In the genomic region with DNA sequence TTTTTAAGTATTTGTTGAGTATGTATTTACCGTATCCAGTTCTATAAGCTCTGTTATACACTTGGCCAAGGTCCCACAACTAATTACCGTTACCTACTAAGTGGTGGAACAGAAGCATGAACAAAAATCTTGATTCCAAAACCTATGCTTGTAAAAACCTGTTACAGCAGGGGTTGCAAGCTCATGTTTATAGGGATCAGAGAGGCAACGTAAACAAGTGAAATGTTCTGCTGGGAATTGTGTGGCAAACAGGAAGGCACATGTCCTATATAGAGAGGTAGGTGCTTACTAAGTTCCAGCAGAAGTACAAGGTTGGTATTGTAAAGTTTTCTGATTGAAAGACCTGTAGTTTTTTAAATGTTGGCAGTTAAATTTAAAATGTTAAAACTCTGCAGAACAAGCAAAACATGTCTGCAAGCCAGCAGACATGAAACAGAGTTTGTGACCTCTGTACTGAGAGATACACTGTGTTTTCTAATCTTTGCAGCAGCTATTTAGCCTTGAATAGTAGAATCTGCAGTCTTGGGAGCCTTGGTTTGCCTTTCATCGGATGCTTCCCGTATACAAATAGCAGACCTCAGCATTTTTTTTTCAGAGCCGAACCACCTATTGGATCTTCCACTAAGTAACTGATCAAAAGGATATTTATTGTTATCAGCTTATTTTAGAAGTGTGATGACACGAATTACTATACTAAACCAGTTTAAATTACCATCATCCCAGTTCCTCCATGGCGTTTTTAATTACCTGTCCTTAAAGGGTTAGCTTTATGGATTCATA, we compare ENCODE assay signal across 1 cellular context.
TF ChIP-seq lines count a peak whose summit lies in the region.

No MANE protein-coding gene starts in this region.

TF ChIP-seq in GM23338, 12 proteins besides CTCF, POLR2A, EP300 and RAD21 (continued from another document):
- TF ChIP-seq, protein P1, sequence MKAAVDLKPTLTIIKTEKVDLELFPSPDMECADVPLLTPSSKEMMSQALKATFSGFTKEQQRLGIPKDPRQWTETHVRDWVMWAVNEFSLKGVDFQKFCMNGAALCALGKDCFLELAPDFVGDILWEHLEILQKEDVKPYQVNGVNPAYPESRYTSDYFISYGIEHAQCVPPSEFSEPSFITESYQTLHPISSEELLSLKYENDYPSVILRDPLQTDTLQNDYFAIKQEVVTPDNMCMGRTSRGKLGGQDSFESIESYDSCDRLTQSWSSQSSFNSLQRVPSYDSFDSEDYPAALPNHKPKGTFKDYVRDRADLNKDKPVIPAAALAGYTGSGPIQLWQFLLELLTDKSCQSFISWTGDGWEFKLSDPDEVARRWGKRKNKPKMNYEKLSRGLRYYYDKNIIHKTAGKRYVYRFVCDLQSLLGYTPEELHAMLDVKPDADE (IDR thresholded peaks at IDR 0.05), result no peak
- TF ChIP-seq ZNF331 (CRISPR knock-in tag; IDR thresholded peaks at IDR 0.05; ENCODE audit: low read depth) (no peak), NANOG (IDR thresholded peaks at IDR 0.05; ENCODE audit: borderline replicate concordance) (no peak), STAT1 (IDR thresholded peaks at IDR 0.05; ENCODE audit: unreplicated experiment) (no peak), EZH2 (IDR thresholded peaks at IDR 0.05; ENCODE audit: low read depth, unreplicated experiment) (no peak), ZNF114 (CRISPR knock-in tag; IDR thresholded peaks at IDR 0.05) (no peak), EZH2phosphoT487 (IDR thresholded peaks at IDR 0.05; ENCODE audit: unreplicated experiment) (no peak), JUNB (IDR thresholded peaks at IDR 0.05; ENCODE audit: unreplicated experiment) (no peak), CREB1 (CRISPR knock-in tag; IDR thresholded peaks at IDR 0.05; ENCODE audit: low read depth) (no peak), POLR2AphosphoS5 (IDR thresholded peaks at IDR 0.05; ENCODE audit: low read depth) (no peak)
- TF ChIP-seq, protein P2, sequence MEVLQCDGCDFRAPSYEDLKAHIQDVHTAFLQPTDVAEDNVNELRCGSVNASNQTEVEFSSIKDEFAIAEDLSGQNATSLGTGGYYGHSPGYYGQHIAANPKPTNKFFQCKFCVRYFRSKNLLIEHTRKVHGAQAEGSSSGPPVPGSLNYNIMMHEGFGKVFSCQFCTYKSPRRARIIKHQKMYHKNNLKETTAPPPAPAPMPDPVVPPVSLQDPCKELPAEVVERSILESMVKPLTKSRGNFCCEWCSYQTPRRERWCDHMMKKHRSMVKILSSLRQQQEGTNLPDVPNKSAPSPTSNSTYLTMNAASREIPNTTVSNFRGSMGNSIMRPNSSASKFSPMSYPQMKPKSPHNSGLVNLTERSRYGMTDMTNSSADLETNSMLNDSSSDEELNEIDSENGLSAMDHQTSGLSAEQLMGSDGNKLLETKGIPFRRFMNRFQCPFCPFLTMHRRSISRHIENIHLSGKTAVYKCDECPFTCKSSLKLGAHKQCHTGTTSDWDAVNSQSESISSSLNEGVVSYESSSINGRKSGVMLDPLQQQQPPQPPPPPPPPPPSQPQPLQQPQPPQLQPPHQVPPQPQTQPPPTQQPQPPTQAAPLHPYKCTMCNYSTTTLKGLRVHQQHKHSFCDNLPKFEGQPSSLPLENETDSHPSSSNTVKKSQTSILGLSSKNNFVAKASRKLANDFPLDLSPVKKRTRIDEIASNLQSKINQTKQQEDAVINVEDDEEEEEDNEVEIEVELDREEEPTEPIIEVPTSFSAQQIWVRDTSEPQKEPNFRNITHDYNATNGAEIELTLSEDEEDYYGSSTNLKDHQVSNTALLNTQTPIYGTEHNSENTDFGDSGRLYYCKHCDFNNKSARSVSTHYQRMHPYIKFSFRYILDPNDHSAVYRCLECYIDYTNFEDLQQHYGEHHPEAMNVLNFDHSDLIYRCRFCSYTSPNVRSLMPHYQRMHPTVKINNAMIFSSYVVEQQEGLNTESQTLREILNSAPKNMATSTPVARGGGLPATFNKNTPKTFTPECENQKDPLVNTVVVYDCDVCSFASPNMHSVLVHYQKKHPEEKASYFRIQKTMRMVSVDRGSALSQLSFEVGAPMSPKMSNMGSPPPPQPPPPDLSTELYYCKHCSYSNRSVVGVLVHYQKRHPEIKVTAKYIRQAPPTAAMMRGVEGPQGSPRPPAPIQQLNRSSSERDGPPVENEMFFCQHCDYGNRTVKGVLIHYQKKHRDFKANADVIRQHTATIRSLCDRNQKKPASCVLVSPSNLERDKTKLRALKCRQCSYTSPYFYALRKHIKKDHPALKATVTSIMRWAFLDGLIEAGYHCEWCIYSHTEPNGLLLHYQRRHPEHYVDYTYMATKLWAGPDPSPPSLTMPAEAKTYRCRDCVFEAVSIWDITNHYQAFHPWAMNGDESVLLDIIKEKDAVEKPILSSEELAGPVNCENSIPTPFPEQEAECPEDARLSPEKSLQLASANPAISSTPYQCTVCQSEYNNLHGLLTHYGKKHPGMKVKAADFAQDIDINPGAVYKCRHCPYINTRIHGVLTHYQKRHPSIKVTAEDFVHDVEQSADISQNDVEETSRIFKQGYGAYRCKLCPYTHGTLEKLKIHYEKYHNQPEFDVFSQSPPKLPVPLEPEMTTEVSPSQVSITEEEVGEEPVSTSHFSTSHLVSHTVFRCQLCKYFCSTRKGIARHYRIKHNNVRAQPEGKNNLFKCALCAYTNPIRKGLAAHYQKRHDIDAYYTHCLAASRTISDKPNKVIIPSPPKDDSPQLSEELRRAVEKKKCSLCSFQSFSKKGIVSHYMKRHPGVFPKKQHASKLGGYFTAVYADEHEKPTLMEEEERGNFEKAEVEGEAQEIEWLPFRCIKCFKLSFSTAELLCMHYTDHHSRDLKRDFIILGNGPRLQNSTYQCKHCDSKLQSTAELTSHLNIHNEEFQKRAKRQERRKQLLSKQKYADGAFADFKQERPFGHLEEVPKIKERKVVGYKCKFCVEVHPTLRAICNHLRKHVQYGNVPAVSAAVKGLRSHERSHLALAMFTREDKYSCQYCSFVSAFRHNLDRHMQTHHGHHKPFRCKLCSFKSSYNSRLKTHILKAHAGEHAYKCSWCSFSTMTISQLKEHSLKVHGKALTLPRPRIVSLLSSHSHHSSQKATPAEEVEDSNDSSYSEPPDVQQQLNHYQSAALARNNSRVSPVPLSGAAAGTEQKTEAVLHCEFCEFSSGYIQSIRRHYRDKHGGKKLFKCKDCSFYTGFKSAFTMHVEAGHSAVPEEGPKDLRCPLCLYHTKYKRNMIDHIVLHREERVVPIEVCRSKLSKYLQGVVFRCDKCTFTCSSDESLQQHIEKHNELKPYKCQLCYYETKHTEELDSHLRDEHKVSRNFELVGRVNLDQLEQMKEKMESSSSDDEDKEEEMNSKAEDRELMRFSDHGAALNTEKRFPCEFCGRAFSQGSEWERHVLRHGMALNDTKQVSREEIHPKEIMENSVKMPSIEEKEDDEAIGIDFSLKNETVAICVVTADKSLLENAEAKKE (CRISPR knock-in tag; IDR thresholded peaks at IDR 0.05), result no peak
